24 cellular contexts compared by ENCODE assay signal in genomic region chr13:96540656-96541055, GRCh38.
"Had no signal": no experiment of that assay in that cellular context is flagged by ENCODE, and none has a peak within 500 bp of the region (broad histone marks: within the 10 kb centered on the region; RNA-seq: fewer than 3 reads in every experiment).

No MANE protein-coding gene starts in this region.

- FAIRE-seq: endothelial cell of umbilical vein, islet of Langerhans had no signal

- H3K4me1 ChIP-seq: colonic mucosa, esophagus squamous epithelium, heart right ventricle, left lung, neural progenitor cell, prostate gland, right atrium auricular region, stomach, thyroid gland had no signal

- H3K9ac ChIP-seq: neural progenitor cell had no signal

- H3K36me3 ChIP-seq: colonic mucosa, esophagus squamous epithelium, heart right ventricle, left lung, neural progenitor cell, prostate gland, right atrium auricular region, stomach, thyroid gland had no signal

- H3K27ac ChIP-seq: colonic mucosa, esophagus squamous epithelium, heart right ventricle, left lung, neural progenitor cell, prostate gland, right atrium auricular region, stomach, thyroid gland had no signal

- H3K9me3 ChIP-seq: colonic mucosa, esophagus squamous epithelium, heart right ventricle, left lung, prostate gland, right atrium auricular region, stomach, thyroid gland had no signal

- ATAC-seq: heart right ventricle; left cardiac atrium; left lung; natural killer cell treated with Interleukin-12 subunit alpha and Interleukin-12 subunit beta and Interleukin-15 and Interleukin-18, amount 100 ng/mL, for 72 hours; sciatic nerve; stimulated activated effector memory CD8-positive, alpha-beta T cell treated with anti-CD3 and anti-CD28 coated beads, Interleukin-12 subunit alpha, Interleukin-12 subunit beta, amount 100 ng/mL, for 72 hours had no signal

- DNase-seq: colonic mucosa; dermis blood vessel endothelial cell; effector memory CD4-positive, alpha-beta T cell; esophagus squamous epithelium; foreskin melanocyte; glutamatergic neuron; heart right ventricle; hippocampal formation; left cardiac atrium; left lung; naive B cell; stimulated activated CD4-positive, alpha-beta T cell treated with anti-CD3 and anti-CD28 coated beads, Interleukin-2, amount 100 ng/mL, for 24 hours; stimulated activated CD4-positive, alpha-beta T cell treated with anti-CD3 and anti-CD28 coated beads, Interleukin-4, amount 100 ng/mL, for 24 hours; stimulated activated naive CD4-positive, alpha-beta T cell treated with Interleukin-2 at 50 U/mL for 16 hours; stomach; thyroid gland had no signal

- H3K27me3 ChIP-seq: colonic mucosa, esophagus squamous epithelium, heart right ventricle, left lung, neural progenitor cell, right atrium auricular region, stomach, thyroid gland had no signal

- H2AFZ ChIP-seq: neural progenitor cell had no signal

- H3K4me3 ChIP-seq: colonic mucosa, esophagus squamous epithelium, heart right ventricle, left lung, neural progenitor cell, prostate gland, right atrium auricular region, stomach, thyroid gland had no signal

- H3K4me2 ChIP-seq: neural progenitor cell had no signal
